Comparison of ENCODE assay signal across 8 cellular contexts in the genomic region with DNA sequence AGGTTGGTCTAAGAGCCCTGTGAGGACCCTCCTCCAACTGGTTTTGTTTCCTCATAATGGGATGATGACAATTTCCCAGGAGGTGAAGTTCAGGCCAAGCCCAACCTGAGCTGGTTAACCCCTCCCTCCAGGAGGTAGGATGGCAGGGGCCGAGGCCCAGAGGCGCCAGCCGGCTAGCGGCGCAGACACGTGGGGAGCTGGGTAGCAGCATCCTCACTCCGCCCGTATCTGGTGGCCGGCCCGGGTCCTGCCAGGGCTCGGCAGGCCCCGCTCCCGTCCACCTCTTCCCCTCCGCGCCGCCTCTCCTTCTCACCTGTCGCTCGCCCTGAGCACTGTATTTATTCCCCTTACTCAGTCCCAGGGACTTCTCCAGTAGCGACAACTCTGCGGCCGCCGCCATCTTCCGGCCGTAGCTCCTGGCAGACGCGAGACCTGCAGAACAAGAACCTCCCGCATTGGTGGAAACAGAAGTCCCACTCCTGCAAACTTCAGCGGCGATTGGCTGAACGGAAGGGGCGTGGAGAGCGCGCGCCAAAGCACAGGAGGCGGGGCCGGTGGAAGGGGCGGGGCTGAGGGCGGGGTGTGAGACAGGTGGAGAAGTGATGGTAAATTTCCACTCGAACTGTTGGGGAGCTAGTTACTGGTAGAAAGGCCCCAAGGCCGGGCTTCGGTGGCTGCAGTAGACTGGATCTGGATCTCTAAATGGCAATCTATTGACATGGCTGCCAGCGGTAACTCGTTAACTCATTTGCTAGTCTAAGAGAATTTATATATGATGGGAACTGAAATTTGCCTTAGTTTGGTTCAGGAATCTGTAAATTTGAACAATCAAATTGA. TPM values are rescaled to one million over a fixed set of nuclear protein-coding genes. Genes with fewer than 3 reads are reported as not detected.
DNase-seq lines count a peak whose midpoint lies in the region; ATAC-seq, FAIRE-seq and TF ChIP-seq lines count a peak whose summit lies in the region.

Gene EEF1E1, minus strand, starts transcription at position 427 of the 837 bp plus-strand sequence. Its CDS starts 27 bp downstream, at position 400.

- H3K27me3 ChIP-seq in SU-DHL-6 (ENCODE audit: low read length), result no peaks in the 10 kb centered on the region
- no peaks in the 10 kb centered on the region for H3K27me3 ChIP-seq in pancreas
- H3K27me3 ChIP-seq in thyroid gland, result no peaks in the 10 kb centered on the region

- peak in 1 of 2 donors; percentile 61 for TF ChIP-seq POLR2A in thyroid gland (IDR thresholded peaks at IDR 0.05)

- no peaks in the 10 kb centered on the region for H3K9me3 ChIP-seq in SU-DHL-6 (ENCODE audit: insufficient read depth, low read length)
- no peaks in the 10 kb centered on the region for H3K9me3 ChIP-seq in pancreas
- no peaks in the 10 kb centered on the region for H3K9me3 ChIP-seq in thyroid gland

- H3K36me3 ChIP-seq in SU-DHL-6 (ENCODE audit: low read length) (peaks cover 14% of the 10 kb centered on the region), pancreas (no peaks in the 10 kb centered on the region), thyroid gland (no peaks in the 10 kb centered on the region)

- H3K27ac ChIP-seq in SU-DHL-6 (ENCODE audit: low read depth, low read length) (peak within 1 kb of the TSS; percentile 52), pancreas (peak within 1 kb of the TSS; percentile 50 to 73 (median 62)), thyroid gland (peak within 1 kb of the TSS in 1 of 3 donors; percentile 13)

- peak within 1 kb of the TSS; percentile 97 for H3K27ac Mint-ChIP-seq in activated naive CD8-positive, alpha-beta T cell treated with anti-CD3 and anti-CD28 coated beads, Interleukin-2, amount 10 ng/mL, durations not matched to agents 7 days and 5 days

- H3K4me1 Mint-ChIP-seq in activated naive CD8-positive, alpha-beta T cell treated with anti-CD3 and anti-CD28 coated beads, Interleukin-2, amount 10 ng/mL, durations not matched to agents 7 days and 5 days, result peaks cover 27% of the 10 kb centered on the region

- H4K20me1 ChIP-seq in SU-DHL-6 (ENCODE audit: low read depth, low read length), result peaks cover 13% of the 10 kb centered on the region

- 1 to 2% methylated on average over 37 to 43 of the region's 43 CpGs for WGBS in pancreas, 2 donors
- 2 to 3% methylated on average over 31 to 34 of the region's 43 CpGs for WGBS in thyroid gland, 2 donors

- ATAC-seq in HG02763 (IDR thresholded peaks at IDR 0.05; ENCODE audit: unreplicated experiment) (peak; percentile 100), Right ventricle myocardium superior (ENCODE audit: poor library complexity) (peak; percentile 100), pancreas (peak; percentile 98 to 100 (median 100))
- peak; percentile 98 for ATAC-seq in activated naive CD8-positive, alpha-beta T cell treated with anti-CD3 and anti-CD28 coated beads, Interleukin-2, amount 10 ng/mL, durations not matched to agents 7 days and 5 days (ENCODE audit: low read depth)

- peaks cover 1% of the 10 kb centered on the region for H3K9me3 Mint-ChIP-seq in activated naive CD8-positive, alpha-beta T cell treated with anti-CD3 and anti-CD28 coated beads, Interleukin-2, amount 10 ng/mL, durations not matched to agents 7 days and 5 days

- 0 out of 2 replicates have a peak, but pooled peaks cover 3% of the 10 kb centered on the region for H3F3A ChIP-seq in SU-DHL-6 (ENCODE audit: insufficient read depth)

- POLR2A ChIA-PET in activated naive CD8-positive, alpha-beta T cell treated with anti-CD3 and anti-CD28 coated beads, Interleukin-2, amount 10 ng/mL, durations not matched to agents 7 days and 5 days (lab: Charles Lee), result interaction anchor here (0.7 to 3.2 kb wide), 4 partner anchors 13 to 193 kb away, joined by 3 to 35 read pairs (median 4); partner anchors contain the start of gene BLOC1S5

- peak within 1 kb of the TSS; percentile 71 for H3K4me2 ChIP-seq in SU-DHL-6 (ENCODE audit: low read depth, low read length, poor library complexity, severe bottlenecking)

- FAIRE-seq in pancreas (lab: Jason Lieb, UNC), result no peak

- H3K4me3 Mint-ChIP-seq in activated naive CD8-positive, alpha-beta T cell treated with anti-CD3 and anti-CD28 coated beads, Interleukin-2, amount 10 ng/mL, durations not matched to agents 7 days and 5 days, result peak within 1 kb of the TSS; percentile 100

- peaks cover 49% of the 10 kb centered on the region for H3K79me2 ChIP-seq in SU-DHL-6 (ENCODE audit: insufficient read depth, low read length)

- no peak for TF ChIP-seq CTCF in GM12875 (IDR thresholded peaks at IDR 0.05; ENCODE audit: borderline replicate concordance, insufficient read depth, low read depth, low read length)
- no peak for TF ChIP-seq CTCF in SU-DHL-6 (IDR thresholded peaks at IDR 0.05; ENCODE audit: insufficient read depth, low read length, poor library complexity, severe bottlenecking)
- no peak for TF ChIP-seq CTCF in pancreas (IDR thresholded peaks at IDR 0.05)
- TF ChIP-seq CTCF in thyroid gland (IDR thresholded peaks at IDR 0.05), result no peak

- H3K4me3 ChIP-seq in GM12875 (ENCODE audit: low read depth, low read length) (peak within 1 kb of the TSS; percentile 69), SU-DHL-6 (ENCODE audit: insufficient read depth, low read length, poor library complexity, severe bottlenecking) (peak within 1 kb of the TSS; percentile 84), pancreas (peak within 1 kb of the TSS; percentile 56 to 83 (median 71)), thyroid gland (replicated peaks in 1 of 3) (peak within 1 kb of the TSS; percentile 77 to 95 (median 89))

- peak within 1 kb of the TSS; percentile 74 for H3K9ac ChIP-seq in SU-DHL-6 (ENCODE audit: low read length)

- no peaks in the 10 kb centered on the region for H3K9me2 ChIP-seq in SU-DHL-6 (replicated peaks; ENCODE audit: insufficient read depth, low read length)

- peaks cover 3% of the 10 kb centered on the region for H3K36me3 Mint-ChIP-seq in activated naive CD8-positive, alpha-beta T cell treated with anti-CD3 and anti-CD28 coated beads, Interleukin-2, amount 10 ng/mL, durations not matched to agents 7 days and 5 days

- H3K27me3 Mint-ChIP-seq in activated naive CD8-positive, alpha-beta T cell treated with anti-CD3 and anti-CD28 coated beads, Interleukin-2, amount 10 ng/mL, durations not matched to agents 7 days and 5 days, result peaks cover 13% of the 10 kb centered on the region

- intact Hi-C loops in Right ventricle myocardium superior (cut with DNase I), result no loop called here
- intact Hi-C loops in pancreas (cut with DNase I), result no loop called here
- intact Hi-C loops in thyroid gland (cut with DNase I), result no loop called here

- DNase-seq in NCI-H1417 (lab: John Stamatoyannopoulos, UW) (peak; percentile 92 to 97 (median 94)), Right ventricle myocardium superior (peak; percentile 96), pancreas (peak; percentile 95 to 98 (median 97)), thyroid gland (peak; percentile 94 to 95)
- peak; percentile 89 for DNase-seq in activated naive CD8-positive, alpha-beta T cell treated with anti-CD3 and anti-CD28 coated beads, Interleukin-2, amount 10 ng/mL, durations not matched to agents 7 days and 5 days

- H3K4me1 ChIP-seq in pancreas (peaks cover 0 to 12% (median 8%) of the 10 kb centered on the region in 3 donors), thyroid gland (peaks cover 6 to 8% of the 10 kb centered on the region in 2 donors)

- peak within 1 kb of the TSS; percentile 92 for H2AFZ ChIP-seq in SU-DHL-6 (ENCODE audit: low read depth, low read length, severe bottlenecking)

RNA-seq across cellular contexts. Expression of gene EEF1E1, which starts in this region (rescaled TPM):
- total RNA-seq in activated naive CD8-positive, alpha-beta T cell treated with anti-CD3 and anti-CD28 coated beads, Interleukin-2, amount 10 ng/mL, durations not matched to agents 7 days and 5 days, result 10 to 100 TPM; 26.0 to 26.7 TPM
- 10.8 TPM for total RNA-seq in Right ventricle myocardium superior
- total RNA-seq in pancreas, result 10 to 100 TPM in 4 of 6 donors, 1 to 10 TPM in 2; 5.6 to 17.0 (median 12.4) TPM
- 10 to 100 TPM; 13.3 to 20.6 TPM for polyA plus RNA-seq in pancreas
- 10 to 100 TPM; 10.9 to 63.4 (median 24.5) TPM for total RNA-seq in thyroid gland
